13 cellular contexts compared by ENCODE assay signal in the genomic region with DNA sequence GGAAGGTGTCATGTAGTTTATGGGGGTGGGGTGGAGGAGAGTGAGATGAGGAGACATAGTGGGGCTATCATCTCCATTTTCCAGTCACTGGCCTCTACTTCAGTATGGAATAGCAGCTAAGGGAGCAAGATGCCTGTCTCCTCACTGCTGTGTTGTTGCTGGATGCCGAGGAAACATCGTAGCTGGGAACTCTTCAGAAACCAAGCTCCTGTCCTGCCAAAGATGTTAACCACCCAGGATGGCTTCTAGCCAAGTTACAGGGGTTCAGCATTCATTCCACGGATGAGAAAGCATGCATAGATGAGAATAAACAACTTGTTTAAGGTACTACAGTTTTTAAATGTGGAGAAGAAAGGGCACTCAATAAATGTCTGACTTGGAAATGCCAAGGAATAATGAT.
DNase-seq lines count a peak whose midpoint lies in the region; ATAC-seq and TF ChIP-seq lines count a peak whose summit lies in the region.
"Had no signal": no experiment of that assay in that cellular context is flagged by ENCODE, and none has a peak within 500 bp of the region (broad histone marks: within the 10 kb centered on the region; RNA-seq: fewer than 3 reads in every experiment).

No MANE protein-coding gene starts in this region.

- DNase-seq in activated CD4-positive, alpha-beta T cell treated with anti-CD3 and anti-CD28 coated beads, Interleukin-2, amount 10 ng/mL, durations not matched to agents 24 days and 14 days: peak; percentile 6
- no peak for DNase-seq in activated CD4-positive, alpha-beta T cell treated with anti-CD3 and anti-CD28 coated beads for 48 hours
- DNase-seq in SW480 (ENCODE audit: low spot score) (peak; percentile 17), kidney tubule cell (ENCODE audit: low spot score) (peak; percentile 2)
- DNase-seq in activated CD8-positive, alpha-beta T cell treated with anti-CD3 and anti-CD28 coated beads for 36 hours: no peak
- DNase-seq: ACHN; CD4-positive, CD25-positive, alpha-beta regulatory T cell; DMS53; GOT3; H9 had no signal

- intact Hi-C loops in activated CD4-positive, alpha-beta T cell treated with anti-CD3 and anti-CD28 coated beads, Interleukin-2, amount 10 ng/mL, durations not matched to agents 24 days and 14 days (cut with micrococcal nuclease): no loop called here
- intact Hi-C loops in activated CD8-positive, alpha-beta T cell treated with anti-CD3 and anti-CD28 coated beads for 36 hours (cut with micrococcal nuclease): no loop called here

- H3K4me3 Mint-ChIP-seq in activated CD4-positive, alpha-beta T cell treated with anti-CD3 and anti-CD28 coated beads, Interleukin-2, amount 10 ng/mL, durations not matched to agents 24 days and 14 days: no peak overlapping the region
- no peak overlapping the region for H3K4me3 Mint-ChIP-seq in activated CD8-positive, alpha-beta T cell treated with anti-CD3 and anti-CD28 coated beads for 36 hours
- H3K4me3 Mint-ChIP-seq: CD4-positive, CD25-positive, alpha-beta regulatory T cell; H9 had no signal

- no peaks in the 10 kb centered on the region for H3K36me3 Mint-ChIP-seq in activated CD4-positive, alpha-beta T cell treated with anti-CD3 and anti-CD28 coated beads, Interleukin-2, amount 10 ng/mL, durations not matched to agents 24 days and 14 days (ENCODE audit: low read depth)
- H3K36me3 Mint-ChIP-seq in activated CD8-positive, alpha-beta T cell treated with anti-CD3 and anti-CD28 coated beads for 36 hours (ENCODE audit: low read depth): no peaks in the 10 kb centered on the region
- H3K36me3 Mint-ChIP-seq: CD4-positive, CD25-positive, alpha-beta regulatory T cell had no signal

- no peak for TF ChIP-seq CTCF in activated CD8-positive, alpha-beta T cell treated with anti-CD3 and anti-CD28 coated beads for 36 hours (IDR thresholded peaks at IDR 0.05)

- H3K4me1 Mint-ChIP-seq in activated CD4-positive, alpha-beta T cell treated with anti-CD3 and anti-CD28 coated beads, Interleukin-2, amount 10 ng/mL, durations not matched to agents 24 days and 14 days: no peaks in the 10 kb centered on the region
- no peaks in the 10 kb centered on the region for H3K4me1 Mint-ChIP-seq in activated CD8-positive, alpha-beta T cell treated with anti-CD3 and anti-CD28 coated beads for 36 hours (ENCODE audit: low read depth)
- H3K4me1 Mint-ChIP-seq: CD4-positive, CD25-positive, alpha-beta regulatory T cell had no signal

- no peak for ATAC-seq in HG03097 (IDR thresholded peaks at IDR 0.05; ENCODE audit: low FRiP score, unreplicated experiment)
- ATAC-seq in activated CD8-positive, alpha-beta T cell treated with anti-CD3 and anti-CD28 coated beads for 36 hours: no peak
- ATAC-seq in HG03469 (IDR thresholded peaks at IDR 0.05; ENCODE audit: unreplicated experiment): no peak
- ATAC-seq: GM12878 had no signal

- H3K9me3 Mint-ChIP-seq in activated CD4-positive, alpha-beta T cell treated with anti-CD3 and anti-CD28 coated beads, Interleukin-2, amount 10 ng/mL, durations not matched to agents 24 days and 14 days: no peaks in the 10 kb centered on the region
- H3K9me3 Mint-ChIP-seq in activated CD8-positive, alpha-beta T cell treated with anti-CD3 and anti-CD28 coated beads for 36 hours: peaks cover 3% of the 10 kb centered on the region

- H3K27me3 Mint-ChIP-seq in activated CD4-positive, alpha-beta T cell treated with anti-CD3 and anti-CD28 coated beads, Interleukin-2, amount 10 ng/mL, durations not matched to agents 24 days and 14 days: no peaks in the 10 kb centered on the region
- no peaks in the 10 kb centered on the region for H3K27me3 Mint-ChIP-seq in activated CD8-positive, alpha-beta T cell treated with anti-CD3 and anti-CD28 coated beads for 36 hours
- H3K27me3 Mint-ChIP-seq: CD4-positive, CD25-positive, alpha-beta regulatory T cell had no signal

- no peak overlapping the region for H3K27ac Mint-ChIP-seq in activated CD4-positive, alpha-beta T cell treated with anti-CD3 and anti-CD28 coated beads, Interleukin-2, amount 10 ng/mL, durations not matched to agents 24 days and 14 days
- H3K27ac Mint-ChIP-seq in activated CD8-positive, alpha-beta T cell treated with anti-CD3 and anti-CD28 coated beads for 36 hours: no peak overlapping the region
- H3K27ac Mint-ChIP-seq: CD4-positive, CD25-positive, alpha-beta regulatory T cell; H9 had no signal

- POLR2A ChIA-PET in activated CD8-positive, alpha-beta T cell treated with anti-CD3 and anti-CD28 coated beads for 36 hours (lab: Charles Lee): no interaction called here

- CTCF ChIA-PET in activated CD8-positive, alpha-beta T cell treated with anti-CD3 and anti-CD28 coated beads for 36 hours (lab: Charles Lee): no interaction called here

Comparison
In these comparisons a context has a peak if more than half of its experiments do, and no peak if none do; other contexts are left out.
1. DNase-seq: peak in activated CD4-positive, alpha-beta T cell treated with anti-CD3 and anti-CD28 coated beads, Interleukin-2, amount 10 ng/mL, durations not matched to agents 24 days and 14 days (single experiment), SW480 (single experiment) and kidney tubule cell (single experiment); none in activated CD4-positive, alpha-beta T cell treated with anti-CD3 and anti-CD28 coated beads for 48 hours (single experiment) and activated CD8-positive, alpha-beta T cell treated with anti-CD3 and anti-CD28 coated beads for 36 hours (single experiment).